Comparison of ENCODE assay signal across 12 cellular contexts in genomic region chr2:40218679-40219078, GRCh38.
DNase-seq lines count a peak whose midpoint lies in the region; ATAC-seq and TF ChIP-seq lines count a peak whose summit lies in the region.
"Had no signal": no experiment of that assay in that cellular context is flagged by ENCODE, and none has a peak within 500 bp of the region (broad histone marks: within the 10 kb centered on the region; RNA-seq: fewer than 3 reads in every experiment).

No MANE protein-coding gene starts in this region.

- peak overlapping the region; percentile 96 for H3K27ac ChIP-seq in SK-N-MC
- H3K27ac ChIP-seq: C4-2B had no signal

- TF ChIP-seq CTCF in nephron progenitor cell (IDR thresholded peaks at IDR 0.05), result no peak

- no peaks in the 10 kb centered on the region for H3K36me3 ChIP-seq in SK-N-MC (ENCODE audit: insufficient read depth, low read length)

- no peaks in the 10 kb centered on the region for H3K4me1 Mint-ChIP-seq in nephron progenitor cell

- no peak overlapping the region for H3K4me3 Mint-ChIP-seq in nephron progenitor cell

- no peak for ATAC-seq in HG02870 (IDR thresholded peaks at IDR 0.05; ENCODE audit: unreplicated experiment)
- ATAC-seq: sciatic nerve had no signal

- H3K9me3 Mint-ChIP-seq in nephron progenitor cell, result peaks cover 27% of the 10 kb centered on the region

- no peak overlapping the region for H3K27ac Mint-ChIP-seq in nephron progenitor cell

- H3K27me3 Mint-ChIP-seq in nephron progenitor cell (ENCODE audit: low read depth, poor library complexity), result peaks cover 8% of the 10 kb centered on the region

- H3K36me3 Mint-ChIP-seq in nephron progenitor cell (ENCODE audit: low read depth), result no peaks in the 10 kb centered on the region

- DNase-seq in COR-L47 (lab: John Stamatoyannopoulos, UW), result peak; percentile 19
- peak; percentile 65 for DNase-seq in H4 (ENCODE audit: low spot score)
- DNase-seq in SK-N-MC (ENCODE audit: low read depth, low spot score), result peak; percentile 95
- DNase-seq in kidney tubule cell (ENCODE audit: low spot score), result peak; percentile 33
- DNase-seq in GDM1 (lab: John Stamatoyannopoulos, UW), result no peak
- DNase-seq in nephron progenitor cell, result no peak
- no peak for DNase-seq in activated CD4-positive, alpha-beta T cell treated with anti-CD3 and anti-CD28 coated beads, Interleukin-2, amount 50 U/mL, for 1 hour
- DNase-seq: effector CD4-positive, alpha-beta T cell; NCI-H1092 had no signal

- no peaks in the 10 kb centered on the region for H3K9me3 ChIP-seq in SK-N-MC (ENCODE audit: low read depth, low read length)

- peak overlapping the region; percentile 53 for H3K9ac ChIP-seq in SK-N-MC (ENCODE audit: insufficient read length)

- H3K4me3 ChIP-seq in SK-N-MC, result peak overlapping the region; percentile 69

Comparison
In these comparisons a context has a peak if more than half of its experiments do, and no peak if none do; other contexts are left out.
1. DNase-seq: peak in COR-L47 (single experiment), H4 (single experiment), SK-N-MC (single experiment) and kidney tubule cell (single experiment); none in GDM1 (single experiment), nephron progenitor cell (single experiment) and activated CD4-positive, alpha-beta T cell treated with anti-CD3 and anti-CD28 coated beads, Interleukin-2, amount 50 U/mL, for 1 hour (single experiment).